Comparison of ENCODE assay signal across 21 cellular contexts in genomic region chr2:66448592-66448991, GRCh38. TPM values are rescaled to one million over a fixed set of nuclear protein-coding genes. Genes with fewer than 3 reads are reported as not detected.
DNase-seq lines count a peak whose midpoint lies in the region; ATAC-seq and TF ChIP-seq lines count a peak whose summit lies in the region.
"Had no signal": no experiment of that assay in that cellular context is flagged by ENCODE, and none has a peak within 500 bp of the region (broad histone marks: within the 10 kb centered on the region; RNA-seq: fewer than 3 reads in every experiment).

No MANE protein-coding gene starts in this region.

- H3K9me3 Mint-ChIP-seq in nephron = no peaks in the 10 kb centered on the region
- H3K9me3 Mint-ChIP-seq: CD8-positive, alpha-beta T cell; GM23338 had no signal

- H3K27ac ChIP-seq in vagina = peak overlapping the region; percentile 98
- H3K27ac ChIP-seq: BLaER1, RWPE1 had no signal

- no peak overlapping the region for H3K4me3 ChIP-seq in fibroblast of villous mesenchyme (ENCODE audit: low read depth, low read length)
- peak overlapping the region in 1 of 2 donors; percentile 63 for H3K4me3 ChIP-seq in vagina
- H3K4me3 ChIP-seq: BLaER1, GM23338 had no signal

- no peaks in the 10 kb centered on the region for H3K27me3 ChIP-seq in vagina

- no peaks in the 10 kb centered on the region for H3K36me3 ChIP-seq in vagina
- H3K36me3 ChIP-seq: BLaER1 had no signal

- intact Hi-C loops in vagina (cut with DNase I) = no loop called here

- H3K36me3 Mint-ChIP-seq in nephron (ENCODE audit: low read depth) = peaks cover 66% of the 10 kb centered on the region
- H3K36me3 Mint-ChIP-seq: CD8-positive, alpha-beta T cell had no signal

- peaks cover 56% of the 10 kb centered on the region for H3K4me1 ChIP-seq in vagina
- H3K4me1 ChIP-seq: BLaER1 had no signal

- H3K27me3 Mint-ChIP-seq in nephron (ENCODE audit: low read depth) = peaks cover 8% of the 10 kb centered on the region

- peaks cover 50% of the 10 kb centered on the region for H3K4me1 Mint-ChIP-seq in nephron

- no peak for TF ChIP-seq CTCF in fibroblast of villous mesenchyme (IDR thresholded peaks at IDR 0.05; ENCODE audit: insufficient read depth, low read depth, low read length)
- no peak for TF ChIP-seq CTCF in nephron (IDR thresholded peaks at IDR 0.05; ENCODE audit: unreplicated experiment in 3 of 3)
- TF ChIP-seq CTCF in vagina (IDR thresholded peaks at IDR 0.05) = no peak

- ATAC-seq in left lobe of liver = no peak
- ATAC-seq: CD8-positive, alpha-beta T cell; GM23338; HCT116; PC-3 had no signal

- no peaks in the 10 kb centered on the region for H3K9me3 ChIP-seq in vagina

- H3K4me3 Mint-ChIP-seq in nephron = peak overlapping the region; percentile 28 to 71 (median 45)
- H3K4me3 Mint-ChIP-seq: CD8-positive, alpha-beta T cell; GM23338 had no signal

- DNase-seq in NOMO-1 treated with DMSO at 0.1 percent for 48 hours (lab: John Stamatoyannopoulos, UW; ENCODE audit: unreplicated experiment) (peak; percentile 16), NOMO-1 treated with dmso at 0.1 percent for 144 hours (lab: John Stamatoyannopoulos, UW; ENCODE audit: unreplicated experiment) (no peak), fibroblast of villous mesenchyme (ENCODE audit: low read depth) (peak; percentile 28), vagina (ENCODE audit: extremely low spot score in 2 of 2) (no peak), SKM-1 (lab: John Stamatoyannopoulos, UW; ENCODE audit: unreplicated experiment) (no peak), left lobe of liver (ENCODE audit: low spot score) (no peak), NCI-H1436 treated with DMSO at 0.1 percent for 48 hours (lab: John Stamatoyannopoulos, UW) (no peak)
- DNase-seq: 8988T; CD8-positive, alpha-beta T cell; KBM-7; NCI-H1105; NCI-H1930; NCI-H2171; NCI-H446 treated with DMSO at 0.1 percent for 48 hours; NCI-H748 treated with DMSO at 0.1 percent for 48 hours; PC-3 had no signal

- no peak for TF ChIP-seq POLR2A in vagina (IDR thresholded peaks at IDR 0.05)

- H3K27ac Mint-ChIP-seq in nephron = peak overlapping the region; percentile 71 to 99 (median 98)
- H3K27ac Mint-ChIP-seq: CD8-positive, alpha-beta T cell; GM23338 had no signal

RNA-seq across cellular contexts. Expression of gene MEIS1, which starts 13.7 kb away (rescaled TPM):
- 87.3 and 107 TPM in 2 replicates for total RNA-seq in fibroblast of villous mesenchyme
- total RNA-seq in vagina = 80.5 TPM
- total RNA-seq in left lobe of liver = 5.9 TPM
- total RNA-seq: CD8-positive, alpha-beta T cell had no signal

Comparison
In these comparisons a context has a peak if more than half of its experiments do, and no peak if none do; other contexts are left out.
1. DNase-seq: peak in NOMO-1 treated with DMSO at 0.1 percent for 48 hours (single experiment) and fibroblast of villous mesenchyme (single experiment); none in NOMO-1 treated with dmso at 0.1 percent for 144 hours (single experiment), vagina (0 of 2), SKM-1 (single experiment), left lobe of liver (single experiment) and NCI-H1436 treated with DMSO at 0.1 percent for 48 hours (single experiment).
2. RNA of gene MEIS1, which starts 13.7 kb away (total RNA-seq): 87.3 to 107 TPM in fibroblast of villous mesenchyme and 80.5 TPM in vagina (single experiment); 5.9 TPM in left lobe of liver (single experiment); every median in the first group is over 10 times any median in the second.